In genomic region chr18:62766266-62766665, GRCh38 we compare ENCODE assay signal across 14 cellular contexts.
"Had no signal": no experiment of that assay in that cellular context is flagged by ENCODE, and none has a peak within 500 bp of the region (broad histone marks: within the 10 kb centered on the region; RNA-seq: fewer than 3 reads in every experiment).

No MANE protein-coding gene starts in this region.

- ATAC-seq: left ventricle myocardium superior, pancreas had no signal

- H3K4me3 ChIP-seq: colonic mucosa, esophagus muscularis mucosa, pancreas, thyroid gland, vagina had no signal

- DNase-seq: activated CD4-positive, alpha-beta T cell treated with anti-CD3 and anti-CD28 coated beads for 1 hour; activated CD4-positive, alpha-beta T cell treated with anti-CD3 and anti-CD28 coated beads, Interleukin-2, amount 50 U/mL, for 4 hours; activated naive CD4-positive, alpha-beta T cell treated with Interleukin-2 at 50 U/mL for 16 hours; activated T-cell treated with anti-CD3 and anti-CD28 coated beads for 4 hours; caudate nucleus; colonic mucosa; hippocampal formation; left ventricle myocardium superior; pancreas; stimulated activated CD4-positive, alpha-beta T cell treated with anti-CD3 and anti-CD28 coated beads, Interleukin-12 subunit alpha, Interleukin-12 subunit beta, amount 100 ng/mL, for 4 hours; stimulated activated CD4-positive, alpha-beta T cell treated with anti-CD3 and anti-CD28 coated beads, Interleukin-2, amount 100 ng/mL, for 24 hours; thyroid gland had no signal

- H3K4me1 ChIP-seq: colonic mucosa had no signal

- H3K27ac ChIP-seq: colonic mucosa, esophagus muscularis mucosa, pancreas, thyroid gland, vagina had no signal

- H3K36me3 ChIP-seq: colonic mucosa, esophagus muscularis mucosa, pancreas, thyroid gland, vagina had no signal

- H3K9me3 ChIP-seq: colonic mucosa, esophagus muscularis mucosa, pancreas, thyroid gland, vagina had no signal

- H3K27me3 ChIP-seq: colonic mucosa, esophagus muscularis mucosa, pancreas, thyroid gland, vagina had no signal
